In genomic region chr22:44133161-44133560, GRCh38 we compare ENCODE assay signal across 13 cellular contexts. TPM values are rescaled to one million over a fixed set of nuclear protein-coding genes. Genes with fewer than 3 reads are reported as not detected.
"Had no signal": no experiment of that assay in that cellular context is flagged by ENCODE, and none has a peak within 500 bp of the region (broad histone marks: within the 10 kb centered on the region; RNA-seq: fewer than 3 reads in every experiment).

No MANE protein-coding gene starts in this region.

- DNase-seq: activated CD4-positive, alpha-beta T cell treated with anti-CD3 and anti-CD28 coated beads, Interleukin-2, amount 50 U/mL, for 1 hour; activated CD4-positive, CD25-positive, alpha-beta regulatory T cell; activated naive CD4-positive, alpha-beta T cell treated with anti-CD3 and anti-CD28 coated beads, Interleukin-2, amount 50 U/mL, for 16 hours; activated T-cell treated with anti-CD3 and anti-CD28 coated beads for 4 hours; SK-N-SH; stimulated activated naive CD4-positive, alpha-beta T cell had no signal

- H3K27ac ChIP-seq: breast epithelium, esophagus muscularis mucosa, hepatocyte, right atrium auricular region had no signal

- H3K4me3 Mint-ChIP-seq: type B pancreatic cell had no signal

- H3K27me3 ChIP-seq: breast epithelium, dorsolateral prefrontal cortex, esophagus muscularis mucosa, hepatocyte, right atrium auricular region had no signal

- H3K9me3 ChIP-seq: SK-N-SH had no signal

- H3K4me3 ChIP-seq: breast epithelium, dorsolateral prefrontal cortex, esophagus muscularis mucosa, hepatocyte, right atrium auricular region had no signal

- H3K4me1 ChIP-seq: breast epithelium, esophagus muscularis mucosa had no signal

- H3K27ac Mint-ChIP-seq: type B pancreatic cell had no signal

- H3K36me3 ChIP-seq: breast epithelium had no signal

RNA-seq across cellular contexts. Expression of gene PARVG, which starts 47.6 kb away (rescaled TPM):
- total RNA-seq: kidney epithelial cell had no signal
